1 cellular context compared by ENCODE assay signal in the genomic region with DNA sequence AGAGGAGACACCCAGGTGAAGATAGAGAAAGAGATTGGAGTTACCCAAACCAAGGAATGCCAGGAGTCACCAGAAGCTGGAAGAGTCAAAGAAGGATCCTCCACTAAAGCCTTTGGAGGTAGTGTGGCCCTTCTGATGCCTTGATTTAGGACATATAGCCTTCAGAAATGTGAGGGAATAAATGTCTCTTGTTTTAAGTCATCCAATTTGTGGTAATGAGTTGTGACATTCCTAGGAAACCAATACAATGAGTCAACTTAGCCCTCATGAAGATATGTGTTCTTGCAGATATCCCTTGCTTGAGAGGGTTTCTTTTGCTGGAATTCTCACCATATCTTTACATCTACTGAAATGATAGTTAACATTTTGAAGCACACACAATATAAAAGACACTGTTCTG.
TF ChIP-seq lines count a peak whose summit lies in the region.

No MANE protein-coding gene starts in this region.

TF ChIP-seq in endothelial cell of umbilical vein, 7 proteins besides CTCF, POLR2A, EP300 and RAD21:
- TF ChIP-seq FOS (IDR thresholded peaks at IDR 0.05; ENCODE audit: borderline replicate concordance, insufficient read depth, low read length) (peak; percentile 77), JUN (IDR thresholded peaks at IDR 0.05; ENCODE audit: borderline replicate concordance, insufficient read depth, insufficient read length, low read depth) (no peak), MYC (IDR thresholded peaks at IDR 0.05; ENCODE audit: low read depth, low read length) (no peak), EZH2 (IDR thresholded peaks at IDR 0.05; ENCODE audit: borderline replicate concordance, low read depth, low read length, severe bottlenecking) (no peak), GATA2 (IDR thresholded peaks at IDR 0.05; ENCODE audit: insufficient read depth, insufficient read length, low read depth, low read length) (peak; percentile 73), POLR2AphosphoS5 (IDR thresholded peaks at IDR 0.05; ENCODE audit: insufficient read depth, low read depth, low read length) (peak; percentile 21)
- TF ChIP-seq, protein P1, sequence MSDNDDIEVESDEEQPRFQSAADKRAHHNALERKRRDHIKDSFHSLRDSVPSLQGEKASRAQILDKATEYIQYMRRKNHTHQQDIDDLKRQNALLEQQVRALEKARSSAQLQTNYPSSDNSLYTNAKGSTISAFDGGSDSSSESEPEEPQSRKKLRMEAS (IDR thresholded peaks at IDR 0.05; ENCODE audit: insufficient read depth, insufficient read length) = no peak
